In the genomic region with DNA sequence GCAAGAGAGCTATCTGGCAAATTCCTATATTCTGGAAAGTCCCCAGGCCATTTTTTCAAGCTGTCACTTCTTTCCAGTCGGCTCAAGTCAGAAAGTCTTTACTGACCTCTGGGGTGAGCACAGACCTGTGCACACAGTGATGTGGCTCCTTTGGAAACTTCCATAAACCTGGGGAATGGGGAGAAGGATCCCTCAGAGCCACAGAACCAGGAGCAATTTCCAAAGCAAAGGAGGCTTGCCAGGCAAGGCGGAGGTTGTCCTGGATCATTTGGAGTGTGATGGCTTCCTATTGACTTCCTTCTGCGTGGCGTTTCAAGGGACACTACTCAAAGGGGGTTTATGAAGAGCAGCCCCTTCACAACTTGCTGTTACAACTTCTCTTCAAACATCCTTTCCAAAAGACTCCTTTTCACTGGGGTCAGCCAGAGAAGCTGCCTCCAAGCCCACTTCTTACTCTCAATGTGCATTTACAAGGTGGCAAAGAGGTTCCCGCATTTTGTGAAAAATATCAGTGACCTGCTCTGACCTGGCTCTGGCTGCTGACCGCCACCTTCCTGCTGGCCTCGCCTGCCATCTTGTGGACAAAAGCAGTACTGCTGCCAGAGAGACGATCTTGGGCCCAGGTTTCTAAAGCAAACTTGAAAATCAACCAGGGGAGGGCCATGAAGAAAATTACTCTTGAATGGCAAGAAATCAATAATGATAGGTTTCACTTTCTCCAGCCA, we compare ENCODE assay signal across 1 cellular context.
TF ChIP-seq lines count a peak whose summit lies in the region.

No MANE protein-coding gene starts in this region.

TF ChIP-seq in HepG2, 621 proteins besides CTCF, POLR2A, EP300 and RAD21 (continued from another document and continues in another):
- TF ChIP-seq, protein P1, sequence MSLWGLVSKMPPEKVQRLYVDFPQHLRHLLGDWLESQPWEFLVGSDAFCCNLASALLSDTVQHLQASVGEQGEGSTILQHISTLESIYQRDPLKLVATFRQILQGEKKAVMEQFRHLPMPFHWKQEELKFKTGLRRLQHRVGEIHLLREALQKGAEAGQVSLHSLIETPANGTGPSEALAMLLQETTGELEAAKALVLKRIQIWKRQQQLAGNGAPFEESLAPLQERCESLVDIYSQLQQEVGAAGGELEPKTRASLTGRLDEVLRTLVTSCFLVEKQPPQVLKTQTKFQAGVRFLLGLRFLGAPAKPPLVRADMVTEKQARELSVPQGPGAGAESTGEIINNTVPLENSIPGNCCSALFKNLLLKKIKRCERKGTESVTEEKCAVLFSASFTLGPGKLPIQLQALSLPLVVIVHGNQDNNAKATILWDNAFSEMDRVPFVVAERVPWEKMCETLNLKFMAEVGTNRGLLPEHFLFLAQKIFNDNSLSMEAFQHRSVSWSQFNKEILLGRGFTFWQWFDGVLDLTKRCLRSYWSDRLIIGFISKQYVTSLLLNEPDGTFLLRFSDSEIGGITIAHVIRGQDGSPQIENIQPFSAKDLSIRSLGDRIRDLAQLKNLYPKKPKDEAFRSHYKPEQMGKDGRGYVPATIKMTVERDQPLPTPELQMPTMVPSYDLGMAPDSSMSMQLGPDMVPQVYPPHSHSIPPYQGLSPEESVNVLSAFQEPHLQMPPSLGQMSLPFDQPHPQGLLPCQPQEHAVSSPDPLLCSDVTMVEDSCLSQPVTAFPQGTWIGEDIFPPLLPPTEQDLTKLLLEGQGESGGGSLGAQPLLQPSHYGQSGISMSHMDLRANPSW (CRISPR knock-in tag; IDR thresholded peaks at IDR 0.05; ENCODE audit: borderline replicate concordance), result peak; percentile 2; the same call in 1 of the 2 replicates
- TF ChIP-seq KMT2B (CRISPR knock-in tag; IDR thresholded peaks at IDR 0.05) (no peak), NFYC (CRISPR knock-in tag; IDR thresholded peaks at IDR 0.05) (0 out of 2 replicates have a peak, but pooled peaks have one; percentile 11), CREM (IDR thresholded peaks at IDR 0.05) (no peak), CREM (CRISPR knock-in tag; IDR thresholded peaks at IDR 0.05) (no peak), FOXC1 (CRISPR knock-in tag; IDR thresholded peaks at IDR 0.05; ENCODE audit: borderline replicate concordance) (peak; percentile 67; the same call in 1 of the 2 replicates), RXRB (CRISPR knock-in tag; IDR thresholded peaks at IDR 0.05; ENCODE audit: borderline replicate concordance) (peak; percentile 98), ZFP82 (CRISPR knock-in tag; IDR thresholded peaks at IDR 0.05; ENCODE audit: borderline replicate concordance) (no peak), ZNF121 (CRISPR knock-in tag; IDR thresholded peaks at IDR 0.05) (0 out of 2 replicates have a peak, but pooled peaks have one; percentile 30), POLR2AphosphoS2 (IDR thresholded peaks at IDR 0.05; ENCODE audit: low read depth, low read length) (no peak), NKX3-1 (CRISPR knock-in tag; IDR thresholded peaks at IDR 0.05) (no peak), SP2 (CRISPR knock-in tag; IDR thresholded peaks at IDR 0.05) (no peak), ESRRA (CRISPR knock-in tag; IDR thresholded peaks at IDR 0.05; ENCODE audit: low read depth) (no peak), HMG20B (CRISPR knock-in tag; conservative IDR thresholded peaks at IDR 0.05) (no peak; the same call in 1 of the 2 replicates), ETV6 (CRISPR knock-in tag; conservative IDR thresholded peaks at IDR 0.05) (0 out of 2 replicates have a peak, but pooled peaks have one; percentile 33), ZNF34 (CRISPR knock-in tag; IDR thresholded peaks at IDR 0.05; ENCODE audit: borderline replicate concordance) (0 out of 2 replicates have a peak, but pooled peaks have one; percentile 52), ZNF788 (CRISPR knock-in tag; IDR thresholded peaks at IDR 0.05; ENCODE audit: borderline replicate concordance) (peak; percentile 84; the same call in 1 of the 2 replicates)
- TF ChIP-seq, protein P2, sequence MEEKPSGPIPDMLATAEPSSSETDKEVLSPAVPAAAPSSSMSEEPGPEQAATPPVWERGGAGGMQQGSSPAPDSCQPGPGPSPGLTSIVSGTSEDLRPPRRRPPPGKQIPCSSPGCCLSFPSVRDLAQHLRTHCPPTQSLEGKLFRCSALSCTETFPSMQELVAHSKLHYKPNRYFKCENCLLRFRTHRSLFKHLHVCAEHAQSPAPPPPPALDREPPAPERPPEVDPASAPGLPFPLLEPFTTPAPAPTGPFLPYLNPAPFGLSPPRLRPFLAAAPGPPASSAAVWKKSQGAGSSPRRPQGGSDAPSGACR (CRISPR knock-in tag; IDR thresholded peaks at IDR 0.05), result no peak
- TF ChIP-seq, protein P3, sequence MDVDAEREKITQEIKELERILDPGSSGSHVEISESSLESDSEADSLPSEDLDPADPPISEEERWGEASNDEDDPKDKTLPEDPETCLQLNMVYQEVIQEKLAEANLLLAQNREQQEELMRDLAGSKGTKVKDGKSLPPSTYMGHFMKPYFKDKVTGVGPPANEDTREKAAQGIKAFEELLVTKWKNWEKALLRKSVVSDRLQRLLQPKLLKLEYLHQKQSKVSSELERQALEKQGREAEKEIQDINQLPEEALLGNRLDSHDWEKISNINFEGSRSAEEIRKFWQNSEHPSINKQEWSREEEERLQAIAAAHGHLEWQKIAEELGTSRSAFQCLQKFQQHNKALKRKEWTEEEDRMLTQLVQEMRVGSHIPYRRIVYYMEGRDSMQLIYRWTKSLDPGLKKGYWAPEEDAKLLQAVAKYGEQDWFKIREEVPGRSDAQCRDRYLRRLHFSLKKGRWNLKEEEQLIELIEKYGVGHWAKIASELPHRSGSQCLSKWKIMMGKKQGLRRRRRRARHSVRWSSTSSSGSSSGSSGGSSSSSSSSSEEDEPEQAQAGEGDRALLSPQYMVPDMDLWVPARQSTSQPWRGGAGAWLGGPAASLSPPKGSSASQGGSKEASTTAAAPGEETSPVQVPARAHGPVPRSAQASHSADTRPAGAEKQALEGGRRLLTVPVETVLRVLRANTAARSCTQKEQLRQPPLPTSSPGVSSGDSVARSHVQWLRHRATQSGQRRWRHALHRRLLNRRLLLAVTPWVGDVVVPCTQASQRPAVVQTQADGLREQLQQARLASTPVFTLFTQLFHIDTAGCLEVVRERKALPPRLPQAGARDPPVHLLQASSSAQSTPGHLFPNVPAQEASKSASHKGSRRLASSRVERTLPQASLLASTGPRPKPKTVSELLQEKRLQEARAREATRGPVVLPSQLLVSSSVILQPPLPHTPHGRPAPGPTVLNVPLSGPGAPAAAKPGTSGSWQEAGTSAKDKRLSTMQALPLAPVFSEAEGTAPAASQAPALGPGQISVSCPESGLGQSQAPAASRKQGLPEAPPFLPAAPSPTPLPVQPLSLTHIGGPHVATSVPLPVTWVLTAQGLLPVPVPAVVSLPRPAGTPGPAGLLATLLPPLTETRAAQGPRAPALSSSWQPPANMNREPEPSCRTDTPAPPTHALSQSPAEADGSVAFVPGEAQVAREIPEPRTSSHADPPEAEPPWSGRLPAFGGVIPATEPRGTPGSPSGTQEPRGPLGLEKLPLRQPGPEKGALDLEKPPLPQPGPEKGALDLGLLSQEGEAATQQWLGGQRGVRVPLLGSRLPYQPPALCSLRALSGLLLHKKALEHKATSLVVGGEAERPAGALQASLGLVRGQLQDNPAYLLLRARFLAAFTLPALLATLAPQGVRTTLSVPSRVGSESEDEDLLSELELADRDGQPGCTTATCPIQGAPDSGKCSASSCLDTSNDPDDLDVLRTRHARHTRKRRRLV (CRISPR knock-in tag; IDR thresholded peaks at IDR 0.05), result no peak
- TF ChIP-seq, protein P4, sequence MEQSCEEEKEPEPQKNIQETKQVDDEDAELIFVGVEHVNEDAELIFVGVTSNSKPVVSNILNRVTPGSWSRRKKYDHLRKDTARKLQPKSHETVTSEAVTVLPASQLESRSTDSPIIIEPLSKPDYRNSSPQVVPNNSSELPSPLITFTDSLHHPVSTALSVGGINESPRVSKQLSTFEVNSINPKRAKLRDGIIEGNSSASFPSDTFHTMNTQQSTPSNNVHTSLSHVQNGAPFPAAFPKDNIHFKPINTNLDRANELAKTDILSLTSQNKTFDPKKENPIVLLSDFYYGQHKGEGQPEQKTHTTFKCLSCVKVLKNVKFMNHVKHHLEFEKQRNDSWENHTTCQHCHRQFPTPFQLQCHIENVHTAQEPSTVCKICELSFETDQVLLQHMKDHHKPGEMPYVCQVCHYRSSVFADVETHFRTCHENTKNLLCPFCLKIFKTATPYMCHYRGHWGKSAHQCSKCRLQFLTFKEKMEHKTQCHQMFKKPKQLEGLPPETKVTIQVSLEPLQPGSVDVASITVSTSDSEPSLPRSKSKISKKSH (CRISPR knock-in tag; IDR thresholded peaks at IDR 0.05; ENCODE audit: borderline replicate concordance), result no peak
- TF ChIP-seq, protein P5, sequence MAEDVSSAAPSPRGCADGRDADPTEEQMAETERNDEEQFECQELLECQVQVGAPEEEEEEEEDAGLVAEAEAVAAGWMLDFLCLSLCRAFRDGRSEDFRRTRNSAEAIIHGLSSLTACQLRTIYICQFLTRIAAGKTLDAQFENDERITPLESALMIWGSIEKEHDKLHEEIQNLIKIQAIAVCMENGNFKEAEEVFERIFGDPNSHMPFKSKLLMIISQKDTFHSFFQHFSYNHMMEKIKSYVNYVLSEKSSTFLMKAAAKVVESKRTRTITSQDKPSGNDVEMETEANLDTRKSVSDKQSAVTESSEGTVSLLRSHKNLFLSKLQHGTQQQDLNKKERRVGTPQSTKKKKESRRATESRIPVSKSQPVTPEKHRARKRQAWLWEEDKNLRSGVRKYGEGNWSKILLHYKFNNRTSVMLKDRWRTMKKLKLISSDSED (CRISPR knock-in tag; IDR thresholded peaks at IDR 0.05), result no peak
- TF ChIP-seq, protein P6, sequence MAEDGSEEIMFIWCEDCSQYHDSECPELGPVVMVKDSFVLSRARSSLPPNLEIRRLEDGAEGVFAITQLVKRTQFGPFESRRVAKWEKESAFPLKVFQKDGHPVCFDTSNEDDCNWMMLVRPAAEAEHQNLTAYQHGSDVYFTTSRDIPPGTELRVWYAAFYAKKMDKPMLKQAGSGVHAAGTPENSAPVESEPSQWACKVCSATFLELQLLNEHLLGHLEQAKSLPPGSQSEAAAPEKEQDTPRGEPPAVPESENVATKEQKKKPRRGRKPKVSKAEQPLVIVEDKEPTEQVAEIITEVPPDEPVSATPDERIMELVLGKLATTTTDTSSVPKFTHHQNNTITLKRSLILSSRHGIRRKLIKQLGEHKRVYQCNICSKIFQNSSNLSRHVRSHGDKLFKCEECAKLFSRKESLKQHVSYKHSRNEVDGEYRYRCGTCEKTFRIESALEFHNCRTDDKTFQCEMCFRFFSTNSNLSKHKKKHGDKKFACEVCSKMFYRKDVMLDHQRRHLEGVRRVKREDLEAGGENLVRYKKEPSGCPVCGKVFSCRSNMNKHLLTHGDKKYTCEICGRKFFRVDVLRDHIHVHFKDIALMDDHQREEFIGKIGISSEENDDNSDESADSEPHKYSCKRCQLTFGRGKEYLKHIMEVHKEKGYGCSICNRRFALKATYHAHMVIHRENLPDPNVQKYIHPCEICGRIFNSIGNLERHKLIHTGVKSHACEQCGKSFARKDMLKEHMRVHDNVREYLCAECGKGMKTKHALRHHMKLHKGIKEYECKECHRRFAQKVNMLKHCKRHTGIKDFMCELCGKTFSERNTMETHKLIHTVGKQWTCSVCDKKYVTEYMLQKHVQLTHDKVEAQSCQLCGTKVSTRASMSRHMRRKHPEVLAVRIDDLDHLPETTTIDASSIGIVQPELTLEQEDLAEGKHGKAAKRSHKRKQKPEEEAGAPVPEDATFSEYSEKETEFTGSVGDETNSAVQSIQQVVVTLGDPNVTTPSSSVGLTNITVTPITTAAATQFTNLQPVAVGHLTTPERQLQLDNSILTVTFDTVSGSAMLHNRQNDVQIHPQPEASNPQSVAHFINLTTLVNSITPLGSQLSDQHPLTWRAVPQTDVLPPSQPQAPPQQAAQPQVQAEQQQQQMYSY (CRISPR knock-in tag; IDR thresholded peaks at IDR 0.05), result no peak
- TF ChIP-seq, protein P7, sequence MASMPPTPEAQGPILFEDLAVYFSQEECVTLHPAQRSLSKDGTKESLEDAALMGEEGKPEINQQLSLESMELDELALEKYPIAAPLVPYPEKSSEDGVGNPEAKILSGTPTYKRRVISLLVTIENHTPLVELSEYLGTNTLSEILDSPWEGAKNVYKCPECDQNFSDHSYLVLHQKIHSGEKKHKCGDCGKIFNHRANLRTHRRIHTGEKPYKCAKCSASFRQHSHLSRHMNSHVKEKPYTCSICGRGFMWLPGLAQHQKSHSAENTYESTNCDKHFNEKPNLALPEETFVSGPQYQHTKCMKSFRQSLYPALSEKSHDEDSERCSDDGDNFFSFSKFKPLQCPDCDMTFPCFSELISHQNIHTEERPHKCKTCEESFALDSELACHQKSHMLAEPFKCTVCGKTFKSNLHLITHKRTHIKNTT (CRISPR knock-in tag; IDR thresholded peaks at IDR 0.05), result no peak
- TF ChIP-seq, protein P8, sequence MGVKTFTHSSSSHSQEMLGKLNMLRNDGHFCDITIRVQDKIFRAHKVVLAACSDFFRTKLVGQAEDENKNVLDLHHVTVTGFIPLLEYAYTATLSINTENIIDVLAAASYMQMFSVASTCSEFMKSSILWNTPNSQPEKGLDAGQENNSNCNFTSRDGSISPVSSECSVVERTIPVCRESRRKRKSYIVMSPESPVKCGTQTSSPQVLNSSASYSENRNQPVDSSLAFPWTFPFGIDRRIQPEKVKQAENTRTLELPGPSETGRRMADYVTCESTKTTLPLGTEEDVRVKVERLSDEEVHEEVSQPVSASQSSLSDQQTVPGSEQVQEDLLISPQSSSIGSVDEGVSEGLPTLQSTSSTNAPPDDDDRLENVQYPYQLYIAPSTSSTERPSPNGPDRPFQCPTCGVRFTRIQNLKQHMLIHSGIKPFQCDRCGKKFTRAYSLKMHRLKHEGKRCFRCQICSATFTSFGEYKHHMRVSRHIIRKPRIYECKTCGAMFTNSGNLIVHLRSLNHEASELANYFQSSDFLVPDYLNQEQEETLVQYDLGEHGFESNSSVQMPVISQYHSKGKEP (CRISPR knock-in tag; IDR thresholded peaks at IDR 0.05), result no peak
- TF ChIP-seq, protein P9, sequence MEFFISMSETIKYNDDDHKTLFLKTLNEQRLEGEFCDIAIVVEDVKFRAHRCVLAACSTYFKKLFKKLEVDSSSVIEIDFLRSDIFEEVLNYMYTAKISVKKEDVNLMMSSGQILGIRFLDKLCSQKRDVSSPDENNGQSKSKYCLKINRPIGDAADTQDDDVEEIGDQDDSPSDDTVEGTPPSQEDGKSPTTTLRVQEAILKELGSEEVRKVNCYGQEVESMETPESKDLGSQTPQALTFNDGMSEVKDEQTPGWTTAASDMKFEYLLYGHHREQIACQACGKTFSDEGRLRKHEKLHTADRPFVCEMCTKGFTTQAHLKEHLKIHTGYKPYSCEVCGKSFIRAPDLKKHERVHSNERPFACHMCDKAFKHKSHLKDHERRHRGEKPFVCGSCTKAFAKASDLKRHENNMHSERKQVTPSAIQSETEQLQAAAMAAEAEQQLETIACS (CRISPR knock-in tag; IDR thresholded peaks at IDR 0.05), result no peak
